In genomic region chr3:169134194-169134593, GRCh38 we compare ENCODE assay signal across 20 cellular contexts.
DNase-seq lines count a peak whose midpoint lies in the region; ATAC-seq, FAIRE-seq and TF ChIP-seq lines count a peak whose summit lies in the region.
"Had no signal": no experiment of that assay in that cellular context is flagged by ENCODE, and none has a peak within 500 bp of the region (broad histone marks: within the 10 kb centered on the region; RNA-seq: fewer than 3 reads in every experiment).

No MANE protein-coding gene starts in this region.

- DNase-seq in Calu3: no peak
- DNase-seq in ascending aorta (ENCODE audit: low spot score in 2 of 2): no peak
- DNase-seq in esophagus squamous epithelium (lab: John Stamatoyannopoulos, UW): no peak
- no peak for DNase-seq in SHP77 treated with DMSO at 0.1 percent for 48 hours (lab: John Stamatoyannopoulos, UW)
- DNase-seq in GM12891 (ENCODE audit: insufficient read length, low spot score): no peak
- DNase-seq in NCI-H2081 (lab: John Stamatoyannopoulos, UW): no peak
- DNase-seq: COR-L47, NCI-H1048, NCI-H146, NCI-H2107, NCI-H226, SHP77 had no signal

- no peak overlapping the region for H3K4me3 ChIP-seq in ascending aorta
- H3K4me3 ChIP-seq in esophagus squamous epithelium: no peak overlapping the region
- H3K4me3 ChIP-seq in skeletal muscle tissue (ENCODE audit: low read length in 3 of 3): no peak overlapping the region
- H3K4me3 ChIP-seq: GM23248 had no signal

- WGBS in esophagus squamous epithelium, 2 donors: 42 to 62% methylated on average over 3 of the region's 3 CpGs

- H3K4me1 ChIP-seq in ascending aorta (peaks cover 0 to 30% of the 10 kb centered on the region in 2 donors), esophagus squamous epithelium (peaks cover 0 to 20% (median 0%) of the 10 kb centered on the region in 3 donors), skeletal muscle tissue (ENCODE audit: control insufficient read depth in 3 of 3, insufficient read depth in 3 of 3, low read length in 3 of 3) (no peaks in the 10 kb centered on the region)

- TF ChIP-seq POLR2A in esophagus squamous epithelium (IDR thresholded peaks at IDR 0.05): no peak
- no peak for TF ChIP-seq POLR2A in GM12891 (IDR thresholded peaks at IDR 0.05; ENCODE audit: low read depth, low read length)

- peak overlapping the region; percentile 75 for H3K27ac Mint-ChIP-seq in Calu3 (ENCODE audit: unreplicated experiment)

- TF ChIP-seq CTCF in Calu3 (IDR thresholded peaks at IDR 0.05; ENCODE audit: unreplicated experiment) (no peak), ascending aorta (IDR thresholded peaks at IDR 0.05) (no peak), esophagus squamous epithelium (IDR thresholded peaks at IDR 0.05) (no peak)

- BruUV-seq in Calu3 (replicated peaks; lab: Mats Ljungman, UMichigan): no TSS peak

- H3K36me3 ChIP-seq in ascending aorta (no peaks in the 10 kb centered on the region), esophagus squamous epithelium (peaks cover 0 to 5% (median 0%) of the 10 kb centered on the region in 3 donors), skeletal muscle tissue (ENCODE audit: control insufficient read depth in 3 of 3, insufficient read depth in 3 of 3, low read length in 3 of 3) (no peaks in the 10 kb centered on the region)

- peak overlapping the region; percentile 45 to 53 for H3K27ac ChIP-seq in ascending aorta
- H3K27ac ChIP-seq in esophagus squamous epithelium: peak overlapping the region in 3 of 4 donors; percentile 22 to 58 (median 52)
- H3K27ac ChIP-seq in skeletal muscle tissue (ENCODE audit: low read depth, low read length): peak overlapping the region; percentile 15
- H3K27ac ChIP-seq: C4-2B, GM23248 had no signal

- H3K9me3 Mint-ChIP-seq in Calu3 (ENCODE audit: low read depth, unreplicated experiment): no peaks in the 10 kb centered on the region

- peak overlapping the region; percentile 22 for H3K4me3 Mint-ChIP-seq in Calu3 (ENCODE audit: low read depth, unreplicated experiment)

- CTCF ChIA-PET in Calu3 (lab: Charles Lee): interaction anchor here (1.1 to 4.3 kb wide), 4 partner anchors 15 to 535 kb away, joined by 3 to 27 read pairs (median 12); no protein-coding TSS in a partner anchor

- H3K36me3 Mint-ChIP-seq in Calu3 (ENCODE audit: insufficient read depth, unreplicated experiment): peaks cover 43% of the 10 kb centered on the region

- no peak for FAIRE-seq in GM12891 (lab: Jason Lieb, UNC)
- FAIRE-seq: A204.1, GM12892, GM19239, HTR-8/SVneo had no signal

- no peak for ATAC-seq in GM21786 (IDR thresholded peaks at IDR 0.05; ENCODE audit: unreplicated experiment)

- no peaks in the 10 kb centered on the region for H3K27me3 Mint-ChIP-seq in Calu3 (ENCODE audit: unreplicated experiment)

- intact Hi-C loops in Calu3 (cut with micrococcal nuclease; ENCODE audit: unreplicated experiment): loop anchor here (2.0 to 10.0 kb wide), 4 partner anchors 15 to 611 kb away; no protein-coding TSS in a partner anchor
- intact Hi-C loops in ascending aorta (cut with DNase I): no loop called here
- intact Hi-C loops in esophagus squamous epithelium (cut with DNase I): no loop called here

- H3K9me3 ChIP-seq in ascending aorta: no peaks in the 10 kb centered on the region
- H3K9me3 ChIP-seq in esophagus squamous epithelium: no peaks in the 10 kb centered on the region
- H3K9me3 ChIP-seq in skeletal muscle tissue (ENCODE audit: control insufficient read depth in 3 of 3, low read length in 3 of 3): no peaks in the 10 kb centered on the region

- peaks cover 75% of the 10 kb centered on the region for H3K4me1 Mint-ChIP-seq in Calu3 (ENCODE audit: low read depth, unreplicated experiment)

- H3K27me3 ChIP-seq in ascending aorta: no peaks in the 10 kb centered on the region
- no peaks in the 10 kb centered on the region for H3K27me3 ChIP-seq in esophagus squamous epithelium
- peaks cover 4 to 8% (median 4%) of the 10 kb centered on the region in 3 donors for H3K27me3 ChIP-seq in skeletal muscle tissue (ENCODE audit: control insufficient read depth in 3 of 3, insufficient read depth in 3 of 3, low read length in 3 of 3)

- no peak overlapping the region for H3K9ac ChIP-seq in skeletal muscle tissue (ENCODE audit: low read depth in 1 of 3, low read length in 3 of 3)
- H3K9ac ChIP-seq: GM23248 had no signal

TF ChIP-seq in GM12891, 5 proteins besides CTCF, POLR2A, EP300 and RAD21:
- TF ChIP-seq SPI1 (IDR thresholded peaks at IDR 0.05; ENCODE audit: low read depth, low read length): no peak
- no peak for TF ChIP-seq POLR2AphosphoS5 (IDR thresholded peaks at IDR 0.05; ENCODE audit: low read depth, low read length)
- TF ChIP-seq PAX5 (IDR thresholded peaks at IDR 0.05; ENCODE audit: insufficient read depth, low read length, severe bottlenecking): no peak
- no peak for TF ChIP-seq TAF1 (IDR thresholded peaks at IDR 0.05; ENCODE audit: low read depth, low read length)
- TF ChIP-seq POU2F2 (IDR thresholded peaks at IDR 0.05; ENCODE audit: low read depth, low read length): no peak
